In the genomic region with DNA sequence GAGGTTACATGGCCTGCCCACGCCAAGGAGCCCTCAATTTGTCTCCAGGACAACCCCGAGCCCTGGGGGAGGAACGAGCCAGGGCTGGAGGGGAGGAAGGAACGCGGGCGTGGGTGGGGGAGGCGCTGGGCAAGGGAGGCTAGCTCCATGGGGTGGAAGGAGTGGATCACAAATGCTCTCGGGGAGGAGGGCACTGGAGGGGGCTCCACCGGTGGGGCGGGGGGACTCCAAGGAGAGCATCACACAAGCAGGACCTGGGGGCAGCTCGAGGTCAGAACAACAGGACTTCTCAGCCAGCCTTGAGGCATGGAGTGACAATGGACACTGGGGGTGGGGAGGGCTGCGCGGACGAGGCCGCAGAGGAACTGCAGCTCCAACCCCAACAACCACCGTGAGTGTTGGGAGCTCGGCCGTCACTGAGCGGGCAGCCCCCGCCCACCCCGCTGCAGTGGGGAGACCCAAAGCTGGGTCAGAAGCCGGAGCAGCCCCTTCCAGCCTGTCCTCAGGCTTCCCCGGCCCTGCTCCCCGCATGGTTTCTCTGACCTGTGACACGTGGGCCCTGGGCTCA, we compare ENCODE assay signal across 17 cellular contexts.
"Had no signal": no experiment of that assay in that cellular context is flagged by ENCODE, and none has a peak within 500 bp of the region (broad histone marks: within the 10 kb centered on the region; RNA-seq: fewer than 3 reads in every experiment).

No MANE protein-coding gene starts in this region.

- H3K27me3 ChIP-seq: ascending aorta, cardiac muscle cell, gastrocnemius medialis, sigmoid colon, suprapubic skin, upper lobe of left lung had no signal

- H3K36me3 ChIP-seq: ascending aorta, cardiac muscle cell, gastrocnemius medialis, prostate gland, sigmoid colon, suprapubic skin, upper lobe of left lung had no signal

- ATAC-seq: activated T-cell treated with anti-CD3 and anti-CD28 coated beads, Interleukin-2, amount 50 U/mL, for 72 hours; gastrocnemius medialis; naive thymus-derived CD4-positive, alpha-beta T cell; stimulated activated naive CD8-positive, alpha-beta T cell treated with anti-CD3 and anti-CD28 coated beads, Interleukin-15, Interleukin-2, amounts not matched to agents 100 U/mL and 50 U/mL, for 24 hours had no signal

- H3K27ac Mint-ChIP-seq: activated CD4-positive, alpha-beta memory T cell treated with anti-CD3 and anti-CD28 coated beads for 36 hours; activated naive CD8-positive, alpha-beta T cell treated with anti-CD3 and anti-CD28 coated beads, Interleukin-2, amount 10 ng/mL, durations not matched to agents 7 days and 5 days; activated T-cell treated with anti-CD3 and anti-CD28 coated beads, Interleukin-2, amount 50 U/mL, for 72 hours had no signal

- H3K4me3 Mint-ChIP-seq: activated CD4-positive, alpha-beta memory T cell treated with anti-CD3 and anti-CD28 coated beads for 36 hours; activated naive CD8-positive, alpha-beta T cell treated with anti-CD3 and anti-CD28 coated beads, Interleukin-2, amount 10 ng/mL, durations not matched to agents 7 days and 5 days; activated T-cell treated with anti-CD3 and anti-CD28 coated beads, Interleukin-2, amount 50 U/mL, for 72 hours had no signal

- H3K9me3 ChIP-seq: ascending aorta, gastrocnemius medialis, prostate gland, sigmoid colon, suprapubic skin, upper lobe of left lung had no signal

- H3K27ac ChIP-seq: ascending aorta, cardiac muscle cell, gastrocnemius medialis, prostate gland, suprapubic skin, upper lobe of left lung had no signal

- H3K36me3 Mint-ChIP-seq: activated CD4-positive, alpha-beta memory T cell treated with anti-CD3 and anti-CD28 coated beads for 36 hours; activated naive CD8-positive, alpha-beta T cell treated with anti-CD3 and anti-CD28 coated beads, Interleukin-2, amount 10 ng/mL, durations not matched to agents 7 days and 5 days; naive thymus-derived CD4-positive, alpha-beta T cell had no signal

- H3K4me3 ChIP-seq: ascending aorta, cardiac muscle cell, gastrocnemius medialis, prostate gland, suprapubic skin, upper lobe of left lung had no signal

- H3K27me3 Mint-ChIP-seq: activated CD4-positive, alpha-beta memory T cell treated with anti-CD3 and anti-CD28 coated beads for 36 hours; activated naive CD8-positive, alpha-beta T cell treated with anti-CD3 and anti-CD28 coated beads, Interleukin-2, amount 10 ng/mL, durations not matched to agents 7 days and 5 days; naive thymus-derived CD4-positive, alpha-beta T cell had no signal

- H3K4me1 ChIP-seq: ascending aorta, gastrocnemius medialis, suprapubic skin had no signal

- DNase-seq: activated CD4-positive, alpha-beta memory T cell treated with anti-CD3 and anti-CD28 coated beads for 36 hours; activated CD4-positive, CD25-positive, alpha-beta regulatory T cell treated with anti-CD3 and anti-CD28 coated beads, Interleukin-2, amount 50 U/mL, for 72 hours; activated naive CD8-positive, alpha-beta T cell treated with anti-CD3 and anti-CD28 coated beads, Interleukin-2, amount 10 ng/mL, durations not matched to agents 7 days and 5 days; activated T-cell treated with anti-CD3 and anti-CD28 coated beads, Interleukin-2, amount 50 U/mL, for 72 hours; cortex of kidney; effector CD8-positive, alpha-beta T cell; gastrocnemius medialis; naive thymus-derived CD4-positive, alpha-beta T cell; sigmoid colon; stimulated activated CD4-positive, alpha-beta T cell treated with anti-CD3 and anti-CD28 coated beads, Interleukin-12 subunit alpha, Interleukin-12 subunit beta, amount 100 ng/mL, for 4 hours; stimulated activated CD4-positive, alpha-beta T cell treated with anti-CD3 and anti-CD28 coated beads, Interleukin-2, amount 100 ng/mL, for 48 hours; stimulated activated naive CD8-positive, alpha-beta T cell treated with anti-CD3 and anti-CD28 coated beads, Interleukin-15, Interleukin-2, amounts not matched to agents 100 U/mL and 50 U/mL, for 24 hours had no signal
